19 cellular contexts compared by ENCODE assay signal in genomic region chr20:56160956-56161355, GRCh38.
DNase-seq lines count a peak whose midpoint lies in the region; ATAC-seq and TF ChIP-seq lines count a peak whose summit lies in the region.
"Had no signal": no experiment of that assay in that cellular context is flagged by ENCODE, and none has a peak within 500 bp of the region (broad histone marks: within the 10 kb centered on the region; RNA-seq: fewer than 3 reads in every experiment).

No MANE protein-coding gene starts in this region.

- H3K4me1 ChIP-seq in RWPE2 (ENCODE audit: insufficient read depth, poor library complexity, severe bottlenecking) (no peaks in the 10 kb centered on the region), suprapubic skin (no peaks in the 10 kb centered on the region), transverse colon (peaks cover 0 to 17% (median 3%) of the 10 kb centered on the region in 4 donors)
- H3K4me1 ChIP-seq: BLaER1, Caco-2 had no signal

- H3K36me3 ChIP-seq in RWPE2 (ENCODE audit: low read depth) (no peaks in the 10 kb centered on the region), suprapubic skin (no peaks in the 10 kb centered on the region), transverse colon (no peaks in the 10 kb centered on the region)
- H3K36me3 ChIP-seq: BLaER1 had no signal

- ATAC-seq in RWPE2 (ENCODE audit: low read depth) (0 out of 3 replicates have a peak, but pooled peaks have one; percentile 17), left lobe of liver (peak; percentile 75)
- ATAC-seq: CD8-positive, alpha-beta T cell; GM12878; GM23338; HCT116 had no signal

- intact Hi-C loops in transverse colon (cut with DNase I; ENCODE audit: low total_unique reads): no loop called here

- H3K9me3 ChIP-seq in RWPE2 (ENCODE audit: severe bottlenecking) (no peaks in the 10 kb centered on the region), suprapubic skin (no peaks in the 10 kb centered on the region), transverse colon (no peaks in the 10 kb centered on the region)
- H3K9me3 ChIP-seq: BLaER1 had no signal

- no peak for TF ChIP-seq POLR2A in suprapubic skin (IDR thresholded peaks at IDR 0.05)
- TF ChIP-seq POLR2A in transverse colon (IDR thresholded peaks at IDR 0.05): no peak

- WGBS in suprapubic skin: 61% methylated on average over 5 of the region's 6 CpGs
- WGBS in transverse colon (ENCODE audit: low coverage in 1 of 2), 2 donors: 50 to 54% methylated on average over 6 of the region's 6 CpGs

- TF ChIP-seq CTCF in RWPE2 (IDR thresholded peaks at IDR 0.05; ENCODE audit: poor library complexity, severe bottlenecking) (no peak), suprapubic skin (IDR thresholded peaks at IDR 0.05) (no peak), transverse colon (IDR thresholded peaks at IDR 0.05) (no peak)

- no peak for DNase-seq in RWPE2 (ENCODE audit: low spot score)
- DNase-seq in left lobe of liver (ENCODE audit: low spot score): no peak
- peak; percentile 23 for DNase-seq in retina
- DNase-seq in suprapubic skin (ENCODE audit: low spot score in 2 of 2): no peak
- no peak for DNase-seq in transverse colon
- DNase-seq in NCI-H82 treated with DMSO at 0.1 percent for 48 hours (lab: John Stamatoyannopoulos, UW; ENCODE audit: unreplicated experiment): no peak
- DNase-seq: Caco-2; CD4-positive, CD25-positive, alpha-beta regulatory T cell; CD8-positive, alpha-beta T cell; DMS153; DND-41; GDM1; H9 had no signal

- H3K27me3 ChIP-seq in RWPE2 (ENCODE audit: insufficient read depth, poor library complexity, severe bottlenecking): peaks cover 70% of the 10 kb centered on the region
- H3K27me3 ChIP-seq in suprapubic skin: no peaks in the 10 kb centered on the region
- peaks cover 2% of the 10 kb centered on the region for H3K27me3 ChIP-seq in transverse colon
- H3K27me3 ChIP-seq: BLaER1 had no signal

- no peak overlapping the region for H3K27ac ChIP-seq in RWPE2 (ENCODE audit: poor library complexity, severe bottlenecking)
- H3K27ac ChIP-seq in suprapubic skin: no peak overlapping the region
- no peak overlapping the region for H3K27ac ChIP-seq in transverse colon
- H3K27ac ChIP-seq: 22Rv1, BLaER1, C4-2B had no signal

- H3K4me3 ChIP-seq in RWPE2 (ENCODE audit: severe bottlenecking) (no peak overlapping the region), suprapubic skin (no peak overlapping the region), transverse colon (no peak overlapping the region)
- H3K4me3 ChIP-seq: BLaER1, GM12878, GM23338 had no signal

- TF ChIP-seq EP300 in suprapubic skin (IDR thresholded peaks at IDR 0.05) (no peak), transverse colon (IDR thresholded peaks at IDR 0.05; ENCODE audit: low read depth) (no peak)

- in situ Hi-C loops in transverse colon (cut with MboI; ENCODE audit: low pct_ligation_motif_present in 1 of 4, low pct_unique_long_range_greater_than_20kb in 1 of 4, low sequenced_read_pairs in 3 of 4): loop anchor here in 3 of 4 donors (25.0 kb wide), 1 partner anchor 749 kb away; no protein-coding TSS in a partner anchor
